19 cellular contexts compared by ENCODE assay signal in genomic region chr2:48221846-48222516, GRCh38.
DNase-seq lines count a peak whose midpoint lies in the region; ATAC-seq and TF ChIP-seq lines count a peak whose summit lies in the region.
"Had no signal": no experiment of that assay in that cellular context is flagged by ENCODE, and none has a peak within 500 bp of the region (broad histone marks: within the 10 kb centered on the region; RNA-seq: fewer than 3 reads in every experiment).

No MANE protein-coding gene starts in this region.

- no peak for TF ChIP-seq CTCF in Calu3 (IDR thresholded peaks at IDR 0.05; ENCODE audit: unreplicated experiment)

- no peaks in the 10 kb centered on the region for H3K9me3 Mint-ChIP-seq in Calu3 (ENCODE audit: low read depth, unreplicated experiment)
- H3K9me3 Mint-ChIP-seq in activated T-helper 2 cell treated with anti-CD3 and anti-CD28 coated beads, Interferon-gamma antibody, Interleukin-2, Interleukin-4, amounts not matched to agents 10 μg/mL and 5 μg/mL and 100 μg/mL, durations not matched to agents 14 hours and 24 hours and 36 hours: no peaks in the 10 kb centered on the region
- no peaks in the 10 kb centered on the region for H3K9me3 Mint-ChIP-seq in effector memory CD8-positive, alpha-beta T cell

- DNase-seq in Calu3: no peak
- peak; percentile 54 for DNase-seq in LoVo (ENCODE audit: low spot score)
- DNase-seq in T-helper 17 cell: no peak
- no peak for DNase-seq in left lobe of liver (ENCODE audit: low spot score)
- DNase-seq in activated T-helper 2 cell treated with anti-CD3 and anti-CD28 coated beads, Interferon-gamma antibody, Interleukin-2, Interleukin-4, amounts not matched to agents 10 μg/mL and 5 μg/mL and 100 μg/mL, durations not matched to agents 14 hours and 24 hours and 36 hours (ENCODE audit: low spot score): no peak
- no peak for DNase-seq in GDM1 (lab: John Stamatoyannopoulos, UW)
- DNase-seq in effector memory CD8-positive, alpha-beta T cell: no peak
- DNase-seq: activated CD4-positive, alpha-beta T cell treated with anti-CD3 and anti-CD28 coated beads for 48 hours; activated naive CD4-positive, alpha-beta T cell; AML-193; COR-L47; GF-D8; GOT3; NCI-H1694; NCI-H446; stimulated activated CD4-positive, alpha-beta T cell treated with anti-CD3 and anti-CD28 coated beads, Interleukin-4, amount 100 ng/mL, for 4 hours; stimulated activated CD8-positive, alpha-beta memory T cell treated with anti-CD3 and anti-CD28 coated beads, Interleukin-4, amount 100 ng/mL, for 48 hours; T-helper 9 cell had no signal

- H3K27me3 Mint-ChIP-seq in Calu3 (ENCODE audit: unreplicated experiment) (no peaks in the 10 kb centered on the region), T-helper 17 cell (no peaks in the 10 kb centered on the region)
- H3K27me3 Mint-ChIP-seq in activated T-helper 2 cell treated with anti-CD3 and anti-CD28 coated beads, Interferon-gamma antibody, Interleukin-2, Interleukin-4, amounts not matched to agents 10 μg/mL and 5 μg/mL and 100 μg/mL, durations not matched to agents 14 hours and 24 hours and 36 hours (ENCODE audit: low read depth): peaks cover 8% of the 10 kb centered on the region
- no peaks in the 10 kb centered on the region for H3K27me3 Mint-ChIP-seq in effector memory CD8-positive, alpha-beta T cell

- H3K4me3 Mint-ChIP-seq in Calu3 (ENCODE audit: low read depth, unreplicated experiment) (no peak overlapping the region), T-helper 17 cell (no peak overlapping the region)
- no peak overlapping the region for H3K4me3 Mint-ChIP-seq in activated T-helper 2 cell treated with anti-CD3 and anti-CD28 coated beads, Interferon-gamma antibody, Interleukin-2, Interleukin-4, amounts not matched to agents 10 μg/mL and 5 μg/mL and 100 μg/mL, durations not matched to agents 14 hours and 24 hours and 36 hours (ENCODE audit: low read depth)
- H3K4me3 Mint-ChIP-seq in effector memory CD8-positive, alpha-beta T cell: no peak overlapping the region

- ATAC-seq in T-helper 17 cell (no peak), left lobe of liver (peak; percentile 24)
- no peak for ATAC-seq in effector memory CD8-positive, alpha-beta T cell (replicated peaks)

- H3K36me3 Mint-ChIP-seq in Calu3 (ENCODE audit: insufficient read depth, unreplicated experiment) (no peaks in the 10 kb centered on the region), T-helper 17 cell (ENCODE audit: low read depth) (peaks cover 6% of the 10 kb centered on the region)
- H3K36me3 Mint-ChIP-seq in activated T-helper 2 cell treated with anti-CD3 and anti-CD28 coated beads, Interferon-gamma antibody, Interleukin-2, Interleukin-4, amounts not matched to agents 10 μg/mL and 5 μg/mL and 100 μg/mL, durations not matched to agents 14 hours and 24 hours and 36 hours (ENCODE audit: low read depth): no peaks in the 10 kb centered on the region
- H3K36me3 Mint-ChIP-seq in effector memory CD8-positive, alpha-beta T cell (ENCODE audit: insufficient read depth): no peaks in the 10 kb centered on the region

- H3K27ac Mint-ChIP-seq in Calu3 (ENCODE audit: unreplicated experiment) (peak overlapping the region; percentile 4), T-helper 17 cell (peak overlapping the region; percentile 10)
- H3K27ac Mint-ChIP-seq in activated T-helper 2 cell treated with anti-CD3 and anti-CD28 coated beads, Interferon-gamma antibody, Interleukin-2, Interleukin-4, amounts not matched to agents 10 μg/mL and 5 μg/mL and 100 μg/mL, durations not matched to agents 14 hours and 24 hours and 36 hours: no peak overlapping the region
- H3K27ac Mint-ChIP-seq in effector memory CD8-positive, alpha-beta T cell: no peak overlapping the region

- intact Hi-C loops in Calu3 (cut with micrococcal nuclease; ENCODE audit: unreplicated experiment): no loop called here
- intact Hi-C loops in activated T-helper 2 cell treated with anti-CD3 and anti-CD28 coated beads, Interferon-gamma antibody, Interleukin-2, Interleukin-4, amounts not matched to agents 10 μg/mL and 5 μg/mL and 100 μg/mL, durations not matched to agents 14 hours and 24 hours and 36 hours (cut with micrococcal nuclease): no loop called here

- no peaks in the 10 kb centered on the region for H3K9me3 ChIP-seq in T-helper 17 cell (ENCODE audit: control insufficient read depth, low read length, poor library complexity, severe bottlenecking)
- H3K9me3 ChIP-seq: suprapubic skin had no signal

- peaks cover 9% of the 10 kb centered on the region for H3K4me1 Mint-ChIP-seq in Calu3 (ENCODE audit: low read depth, unreplicated experiment)
- peaks cover 5% of the 10 kb centered on the region for H3K4me1 Mint-ChIP-seq in T-helper 17 cell
- H3K4me1 Mint-ChIP-seq in activated T-helper 2 cell treated with anti-CD3 and anti-CD28 coated beads, Interferon-gamma antibody, Interleukin-2, Interleukin-4, amounts not matched to agents 10 μg/mL and 5 μg/mL and 100 μg/mL, durations not matched to agents 14 hours and 24 hours and 36 hours (ENCODE audit: low read depth): peaks cover 3% of the 10 kb centered on the region
- no peaks in the 10 kb centered on the region for H3K4me1 Mint-ChIP-seq in effector memory CD8-positive, alpha-beta T cell (ENCODE audit: low read depth in 2 of 2)

- no TSS peak for BruUV-seq in Calu3 (replicated peaks; lab: Mats Ljungman, UMichigan)

- CTCF ChIA-PET in Calu3 (lab: Charles Lee): no interaction called here

Comparison
In these comparisons a context has a peak if more than half of its experiments do, and no peak if none do; other contexts are left out.
1. H3K27ac Mint-ChIP-seq: peak in Calu3 (single experiment) and T-helper 17 cell (single experiment); none in activated T-helper 2 cell treated with anti-CD3 and anti-CD28 coated beads, Interferon-gamma antibody, Interleukin-2, Interleukin-4, amounts not matched to agents 10 μg/mL and 5 μg/mL and 100 μg/mL, durations not matched to agents 14 hours and 24 hours and 36 hours (single experiment) and effector memory CD8-positive, alpha-beta T cell (0 of 2).